9 cellular contexts compared by ENCODE assay signal in the genomic region with DNA sequence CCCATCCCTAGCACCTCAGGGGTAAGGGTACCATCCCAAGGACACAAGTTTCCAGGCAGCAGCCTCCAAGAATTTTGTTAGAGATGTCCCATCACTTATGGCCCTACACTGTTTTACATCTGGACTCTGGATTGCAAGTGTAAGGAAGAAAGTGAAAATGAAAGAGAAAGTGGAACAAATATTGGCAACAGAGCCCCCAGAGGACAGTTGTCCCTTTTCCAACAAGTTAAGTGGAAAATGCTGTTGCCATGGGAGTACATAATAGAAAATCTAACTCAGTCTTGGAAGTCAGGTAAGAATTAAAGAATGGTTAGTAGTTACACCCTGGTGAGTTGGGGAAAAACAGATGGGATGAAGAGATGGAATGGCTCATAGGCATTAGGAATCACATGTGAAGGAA. TPM values are rescaled to one million over a fixed set of nuclear protein-coding genes. Genes with fewer than 3 reads are reported as not detected.
DNase-seq lines count a peak whose midpoint lies in the region; ATAC-seq and TF ChIP-seq lines count a peak whose summit lies in the region.
"Had no signal": no experiment of that assay in that cellular context is flagged by ENCODE, and none has a peak within 500 bp of the region (broad histone marks: within the 10 kb centered on the region; RNA-seq: fewer than 3 reads in every experiment).

No MANE protein-coding gene starts in this region.

- H3K27ac ChIP-seq in BLaER1 (no peak overlapping the region), PC-3 (ENCODE audit: low read length) (no peak overlapping the region)

- no peaks in the 10 kb centered on the region for H3K9me2 ChIP-seq in PC-3 (replicated peaks; ENCODE audit: low read length)

- no peaks in the 10 kb centered on the region for H4K20me1 ChIP-seq in BLaER1
- H4K20me1 ChIP-seq in PC-3 (ENCODE audit: low read length), result no peaks in the 10 kb centered on the region

- POLR2A ChIA-PET in PC-3 (lab: Charles Lee; ENCODE audit: unreplicated experiment), result no interaction called here

- DNase-seq in PC-3, result no peak
- DNase-seq in fibroblast of villous mesenchyme (ENCODE audit: low read depth), result peak; percentile 51
- no peak for DNase-seq in stimulated activated CD4-positive, alpha-beta T cell treated with anti-CD3 and anti-CD28 coated beads, Interleukin-2, amount 100 ng/mL, for 24 hours
- DNase-seq in iPS-NIHi11 (ENCODE audit: low spot score), result no peak
- no peak for DNase-seq in NCI-H1930 (lab: John Stamatoyannopoulos, UW)
- DNase-seq in NCI-H146 treated with DMSO at 0.1 percent for 48 hours (lab: John Stamatoyannopoulos, UW; ENCODE audit: unreplicated experiment), result no peak
- DNase-seq: stimulated activated CD4-positive, alpha-beta T cell treated with anti-CD3 and anti-CD28 coated beads, Interleukin-1b, Interleukin-23, amount 100 ng/mL, for 48 hours had no signal

- CTCF ChIA-PET in PC-3 (lab: Charles Lee), result no interaction called here

- TF ChIP-seq CTCF in PC-3 (conservative IDR thresholded peaks at IDR 0.05; ENCODE audit: low read depth, low read length) (0 out of 2 replicates have a peak, but pooled peaks have one; percentile 12), fibroblast of villous mesenchyme (IDR thresholded peaks at IDR 0.05; ENCODE audit: insufficient read depth, low read depth, low read length) (peak; percentile 30)

- no peak overlapping the region for H2AFZ ChIP-seq in PC-3 (ENCODE audit: low read length)

- no peaks in the 10 kb centered on the region for H3K27me3 ChIP-seq in BLaER1
- H3K27me3 ChIP-seq in PC-3 (ENCODE audit: low read length), result no peaks in the 10 kb centered on the region

- intact Hi-C loops in PC-3 (cut with micrococcal nuclease), result no loop called here

- ATAC-seq in GM19351 (IDR thresholded peaks at IDR 0.05; ENCODE audit: unreplicated experiment) (peak; percentile 46), PC-3 (0 out of 2 replicates have a peak, but pooled peaks have one; percentile 16)

- H3K9ac ChIP-seq in BLaER1 (no peak overlapping the region), PC-3 (ENCODE audit: low read length) (no peak overlapping the region)

- H3F3A ChIP-seq in PC-3 (ENCODE audit: low read length, unreplicated experiment), result peaks cover 3% of the 10 kb centered on the region

- H3K4me3 ChIP-seq in BLaER1 (no peak overlapping the region), PC-3 (ENCODE audit: low read length) (no peak overlapping the region), fibroblast of villous mesenchyme (ENCODE audit: low read depth, low read length) (peak overlapping the region; percentile 25)

- H3K36me3 ChIP-seq in BLaER1, result peaks cover 52% of the 10 kb centered on the region
- H3K36me3 ChIP-seq in PC-3 (ENCODE audit: low read depth, low read length), result peaks cover 5% of the 10 kb centered on the region; the same call in 1 of the 2 replicates

- H3K4me1 ChIP-seq in BLaER1 (peaks cover 6% of the 10 kb centered on the region), PC-3 (ENCODE audit: insufficient read depth, low read length) (peaks cover 14% of the 10 kb centered on the region)

- H3K9me3 ChIP-seq in BLaER1, result no peaks in the 10 kb centered on the region
- no peaks in the 10 kb centered on the region for H3K9me3 ChIP-seq in PC-3 (ENCODE audit: low read length)

- BruUV-seq in PC-3 (replicated peaks; lab: Mats Ljungman, UMichigan), result no TSS peak

- H3K4me2 ChIP-seq in BLaER1 (peak overlapping the region; percentile 33), PC-3 (ENCODE audit: low read length) (no peak overlapping the region)

- no peaks in the 10 kb centered on the region for H3K79me2 ChIP-seq in PC-3 (ENCODE audit: low read length)

RNA-seq across cellular contexts. Expression of a gene that starts 50.6 kb away (rescaled TPM):
- total RNA-seq in PC-3 (2014; rRNA removed), result 21.7 and 35.5 TPM in 2 replicates
- total RNA-seq in fibroblast of villous mesenchyme, result 25.4 and 34.5 TPM in 2 replicates
